ENCODE assay signal across 34 cellular contexts in the genomic region with DNA sequence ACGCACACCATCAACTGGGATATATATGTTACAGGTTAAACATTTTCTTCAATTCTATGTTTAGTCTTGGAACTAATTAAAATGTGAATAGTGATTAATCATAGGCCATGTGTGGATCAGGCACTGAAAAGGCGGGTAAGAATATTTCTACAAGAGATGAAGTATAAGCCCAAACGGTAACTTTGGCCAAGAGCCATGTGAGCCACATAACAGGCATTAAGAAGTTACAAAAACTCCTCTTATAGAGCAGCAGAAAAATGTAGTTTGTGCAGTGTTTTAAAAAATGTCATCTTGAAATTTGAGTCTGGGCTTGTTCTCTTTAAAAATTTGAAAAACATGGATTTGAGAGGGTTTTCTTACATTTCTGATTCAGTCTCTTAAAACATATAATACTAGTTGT.
"Had no signal": no experiment of that assay in that cellular context is flagged by ENCODE, and none has a peak within 500 bp of the region (broad histone marks: within the 10 kb centered on the region; RNA-seq: fewer than 3 reads in every experiment).

No MANE protein-coding gene starts in this region.

- FAIRE-seq: bronchial epithelial cell had no signal

- H3K27ac Mint-ChIP-seq: activated CD8-positive, alpha-beta T cell treated with anti-CD3 and anti-CD28 coated beads for 36 hours; activated naive CD4-positive, alpha-beta T cell treated with anti-CD3 and anti-CD28 coated beads for 36 hours; activated naive CD4-positive, alpha-beta T cell treated with anti-CD3 and anti-CD28 coated beads, Interleukin-2, amount 50 U/mL, for 72 hours; activated T-cell treated with anti-CD3 and anti-CD28 coated beads, Interleukin-2, amount 50 U/mL, for 72 hours; activated T-helper 17 cell treated with anti-CD3 and anti-CD28 coated beads, Interleukin-2, amount 50 U/mL, for 72 hours; brain had no signal

- H3K36me3 ChIP-seq: adrenal gland, MG63, WERI-Rb-1 had no signal

- H3K27me3 Mint-ChIP-seq: activated CD8-positive, alpha-beta T cell treated with anti-CD3 and anti-CD28 coated beads for 36 hours; activated T-helper 17 cell treated with anti-CD3 and anti-CD28 coated beads, Interleukin-2, amount 50 U/mL, for 72 hours; brain had no signal

- H3K9me3 Mint-ChIP-seq: activated CD8-positive, alpha-beta T cell treated with anti-CD3 and anti-CD28 coated beads for 36 hours; activated naive CD4-positive, alpha-beta T cell treated with anti-CD3 and anti-CD28 coated beads for 36 hours; activated naive CD4-positive, alpha-beta T cell treated with anti-CD3 and anti-CD28 coated beads, Interleukin-2, amount 50 U/mL, for 72 hours; activated T-cell treated with anti-CD3 and anti-CD28 coated beads, Interleukin-2, amount 50 U/mL, for 72 hours; activated T-helper 17 cell treated with anti-CD3 and anti-CD28 coated beads, Interleukin-2, amount 50 U/mL, for 72 hours had no signal

- H3K4me3 ChIP-seq: adrenal gland, MG63 had no signal

- H3K27me3 ChIP-seq: MG63 had no signal

- H3K4me1 ChIP-seq: adrenal gland had no signal

- H3K27ac ChIP-seq: adrenal gland, WERI-Rb-1 had no signal

- ATAC-seq: activated CD8-positive, alpha-beta T cell treated with anti-CD3 and anti-CD28 coated beads for 36 hours; activated naive CD4-positive, alpha-beta T cell treated with anti-CD3 and anti-CD28 coated beads, Interleukin-2, amount 50 U/mL, for 72 hours; activated T-cell treated with anti-CD3 and anti-CD28 coated beads, Interleukin-2, amount 50 U/mL, for 72 hours; activated T-helper 17 cell treated with anti-CD3 and anti-CD28 coated beads, Interleukin-2, amount 50 U/mL, for 72 hours; Panc1; Right ventricle myocardium inferior had no signal

- DNase-seq: activated CD4-positive, alpha-beta T cell treated with anti-CD3 and anti-CD28 coated beads for 1 hour; activated CD4-positive, alpha-beta T cell treated with anti-CD3 and anti-CD28 coated beads for 48 hours; activated CD4-positive, alpha-beta T cell treated with anti-CD3 and anti-CD28 coated beads, Interleukin-2, amount 50 U/mL, for 4 hours; activated CD4-positive, CD25-positive, alpha-beta regulatory T cell; activated CD8-positive, alpha-beta T cell treated with anti-CD3 and anti-CD28 coated beads for 36 hours; activated effector memory CD4-positive, alpha-beta T cell treated with anti-CD3 and anti-CD28 coated beads, Interleukin-2, amount 50 U/mL, for 16 hours; activated naive CD4-positive, alpha-beta T cell treated with anti-CD3 and anti-CD28 coated beads for 36 hours; activated T-cell treated with anti-CD3 and anti-CD28 coated beads, Interleukin-2, amount 50 U/mL, for 1 hour; activated T-cell treated with anti-CD3 and anti-CD28 coated beads, Interleukin-2, amount 50 U/mL, for 72 hours; adrenal gland; caudate nucleus; Kasumi-1; KG1; MG63; NCI-H1048; NCI-H1105 treated with DMSO at 0.1 percent for 48 hours; NCI-H1436; NCI-H1694; NCI-H1930; NCI-H2081 treated with DMSO at 0.1 percent for 48 hours; NCI-H226; NCI-H446 treated with DMSO at 0.1 percent for 48 hours; NCI-H524; NCI-H69; NCI-H82; SIG-M5; T1000; WERI-Rb-1 had no signal

- H3K9me3 ChIP-seq: adrenal gland, MG63 had no signal

- H3K4me3 Mint-ChIP-seq: activated CD8-positive, alpha-beta T cell treated with anti-CD3 and anti-CD28 coated beads for 36 hours; activated naive CD4-positive, alpha-beta T cell treated with anti-CD3 and anti-CD28 coated beads for 36 hours; activated T-cell treated with anti-CD3 and anti-CD28 coated beads, Interleukin-2, amount 50 U/mL, for 72 hours; activated T-helper 17 cell treated with anti-CD3 and anti-CD28 coated beads, Interleukin-2, amount 50 U/mL, for 72 hours; brain had no signal

- H3K4me1 Mint-ChIP-seq: brain had no signal
